ENCODE assay signal across 17 cellular contexts in genomic region chr9:92707530-92707929, GRCh38.
"Had no signal": no experiment of that assay in that cellular context is flagged by ENCODE, and none has a peak within 500 bp of the region (broad histone marks: within the 10 kb centered on the region; RNA-seq: fewer than 3 reads in every experiment).

No MANE protein-coding gene starts in this region.

- H3K27me3 Mint-ChIP-seq: activated naive CD4-positive, alpha-beta T cell treated with anti-CD3 and anti-CD28 coated beads, Interleukin-2, amount 50 U/mL, for 24 hours; naive thymus-derived CD4-positive, alpha-beta T cell had no signal

- DNase-seq: activated CD8-positive, alpha-beta memory T cell treated with anti-CD3 and anti-CD28 coated beads for 24 hours; activated effector memory CD4-positive, alpha-beta T cell treated with Interleukin-2 at 50 U/mL for 16 hours; glutamatergic neuron; left colon; naive thymus-derived CD4-positive, alpha-beta T cell; posterior cingulate gyrus; right cardiac atrium; spleen; stimulated activated CD4-positive, alpha-beta T cell treated with anti-CD3 and anti-CD28 coated beads, Interleukin-1b, Interleukin-23, amount 100 ng/mL, for 48 hours; stimulated activated naive CD4-positive, alpha-beta T cell; substantia nigra; SW 1271; T-helper 9 cell; transverse colon had no signal

- H3K4me3 Mint-ChIP-seq: activated naive CD4-positive, alpha-beta T cell treated with anti-CD3 and anti-CD28 coated beads, Interleukin-2, amount 50 U/mL, for 24 hours; naive thymus-derived CD4-positive, alpha-beta T cell had no signal

- ATAC-seq: left colon; naive thymus-derived CD4-positive, alpha-beta T cell; right cardiac atrium had no signal

- H3K9me3 Mint-ChIP-seq: activated naive CD4-positive, alpha-beta T cell treated with anti-CD3 and anti-CD28 coated beads, Interleukin-2, amount 50 U/mL, for 24 hours; naive thymus-derived CD4-positive, alpha-beta T cell had no signal

- H3K27ac ChIP-seq: neutrophil, SJSA1, spleen, transverse colon had no signal

- H3K27ac Mint-ChIP-seq: activated naive CD4-positive, alpha-beta T cell treated with anti-CD3 and anti-CD28 coated beads, Interleukin-2, amount 50 U/mL, for 24 hours had no signal
